Comparison of ENCODE assay signal across 18 cellular contexts in the genomic region with DNA sequence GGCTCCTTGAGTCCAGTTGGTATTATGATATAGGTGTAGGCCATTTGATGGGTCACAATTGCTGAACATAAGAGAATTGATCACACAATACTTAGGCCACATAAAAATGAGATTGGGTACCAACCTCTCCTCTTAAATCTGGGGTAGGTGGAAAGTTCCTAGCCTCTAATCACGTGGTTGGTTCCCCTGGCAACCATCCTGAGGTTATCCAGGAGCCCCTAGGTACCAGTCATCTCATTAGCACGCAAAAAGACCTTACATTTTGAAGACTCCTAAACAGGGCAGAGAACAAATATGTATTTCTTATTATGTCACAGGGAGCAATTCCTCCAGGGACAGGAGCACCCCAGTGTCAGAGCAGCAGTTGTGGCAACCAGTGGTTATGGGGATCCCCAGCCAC. TPM values are rescaled to one million over a fixed set of nuclear protein-coding genes. Genes with fewer than 3 reads are reported as not detected.
DNase-seq lines count a peak whose midpoint lies in the region; ATAC-seq, FAIRE-seq and TF ChIP-seq lines count a peak whose summit lies in the region.
"Had no signal": no experiment of that assay in that cellular context is flagged by ENCODE, and none has a peak within 500 bp of the region (broad histone marks: within the 10 kb centered on the region; RNA-seq: fewer than 3 reads in every experiment).

No MANE protein-coding gene starts in this region.

- H3K27me3 Mint-ChIP-seq in glutamatergic neuron (ENCODE audit: unreplicated experiment) (no peaks in the 10 kb centered on the region), mesothelial cell of epicardium (ENCODE audit: low read depth) (peaks cover 1% of the 10 kb centered on the region)

- H3K4me1 ChIP-seq in small intestine (ENCODE audit: control insufficient read depth in 2 of 2, insufficient read depth in 1 of 2, low read depth in 1 of 2, low read length in 1 of 2), result no peaks in the 10 kb centered on the region

- H3K9me3 ChIP-seq in small intestine (ENCODE audit: control insufficient read depth, low read depth), result no peaks in the 10 kb centered on the region

- no peaks in the 10 kb centered on the region for H3K27me3 ChIP-seq in small intestine (ENCODE audit: control insufficient read depth in 2 of 2, insufficient read depth in 2 of 2, low read length in 2 of 2)

- peak; percentile 12 for DNase-seq in NCI-H2227 (lab: John Stamatoyannopoulos, UW; ENCODE audit: unreplicated experiment)
- no peak for DNase-seq in NCI-H2227 treated with DMSO at 0.1 percent for 48 hours (lab: John Stamatoyannopoulos, UW)
- DNase-seq in NCI-H526 treated with DMSO at 0.1 percent for 48 hours (lab: John Stamatoyannopoulos, UW), result peak; percentile 14
- DNase-seq in glutamatergic neuron, result no peak
- peak; percentile 43 for DNase-seq in small intestine
- DNase-seq in mesothelial cell of epicardium (ENCODE audit: low spot score in 2 of 2, unreplicated experiment in 2 of 2), result no peak
- DNase-seq in left ventricle myocardium superior, result no peak
- DNase-seq: H9, IMR-90, Kasumi-1, NCI-H1105 treated with DMSO at 0.1 percent for 48 hours, NCI-H1694 treated with DMSO at 0.1 percent for 48 hours, NCI-H510A, OCI-M1, RPMI8226 had no signal

- no peaks in the 10 kb centered on the region for H3K36me3 Mint-ChIP-seq in glutamatergic neuron (ENCODE audit: unreplicated experiment)
- no peaks in the 10 kb centered on the region for H3K36me3 Mint-ChIP-seq in mesothelial cell of epicardium

- 8 to 29% (median 23%) methylated on average over 2 of the region's 2 CpGs for WGBS in small intestine, 3 donors

- H3K4me3 Mint-ChIP-seq in glutamatergic neuron (ENCODE audit: unreplicated experiment), result peak overlapping the region; percentile 26
- no peak overlapping the region for H3K4me3 Mint-ChIP-seq in mesothelial cell of epicardium
- H3K4me3 Mint-ChIP-seq: H9 had no signal

- H3K9me3 Mint-ChIP-seq in glutamatergic neuron (ENCODE audit: unreplicated experiment) (no peaks in the 10 kb centered on the region), mesothelial cell of epicardium (no peaks in the 10 kb centered on the region)
- H3K9me3 Mint-ChIP-seq: H9 had no signal

- no peak for FAIRE-seq in small intestine (lab: Jason Lieb, UNC)
- FAIRE-seq: A204.1 had no signal

- no peak for TF ChIP-seq CTCF in glutamatergic neuron (IDR thresholded peaks at IDR 0.05; ENCODE audit: partially characterized antibody, unreplicated experiment)
- no peak for TF ChIP-seq CTCF in mesothelial cell of epicardium (IDR thresholded peaks at IDR 0.05; ENCODE audit: unreplicated experiment)

- H3K4me1 Mint-ChIP-seq in glutamatergic neuron (ENCODE audit: low read depth, unreplicated experiment) (no peaks in the 10 kb centered on the region), mesothelial cell of epicardium (peaks cover 9% of the 10 kb centered on the region)

- intact Hi-C loops in left ventricle myocardium superior (cut with micrococcal nuclease), result no loop called here

- no peaks in the 10 kb centered on the region for H3K36me3 ChIP-seq in small intestine (ENCODE audit: control insufficient read depth in 2 of 2, insufficient read depth in 2 of 2, low read length in 2 of 2)

- H3K27ac Mint-ChIP-seq in glutamatergic neuron (ENCODE audit: unreplicated experiment), result no peak overlapping the region
- no peak overlapping the region for H3K27ac Mint-ChIP-seq in mesothelial cell of epicardium
- H3K27ac Mint-ChIP-seq: H9 had no signal

- H3K27ac ChIP-seq in small intestine (ENCODE audit: low read depth in 1 of 2, low read length in 1 of 2), result no peak overlapping the region
- H3K27ac ChIP-seq: C4-2B had no signal

- no peak for ATAC-seq in GM21619 (IDR thresholded peaks at IDR 0.05; ENCODE audit: unreplicated experiment)
- no peak for ATAC-seq in left ventricle myocardium superior

- no peak overlapping the region for H3K4me3 ChIP-seq in small intestine (ENCODE audit: low read depth in 1 of 2, low read length in 2 of 2)

RNA-seq across cellular contexts. Expression of a gene that starts 12.7 kb away (rescaled TPM):
- total RNA-seq in glutamatergic neuron (ENCODE audit: unreplicated experiment) (61.2 TPM), mesothelial cell of epicardium (28.1 to 32.0 TPM (median 29.1 TPM) in 3 replicates), left ventricle myocardium superior (14.5 TPM)
- 10 to 100 TPM in 1 of 3 donors, 1 to 10 TPM in 2; 4.3 to 12.0 (median 4.5) TPM for polyA plus RNA-seq in small intestine

RNA-seq across cellular contexts. Expression of a gene that starts 13.3 kb away (rescaled TPM):
- total RNA-seq in glutamatergic neuron (ENCODE audit: unreplicated experiment) (0.54 TPM), mesothelial cell of epicardium (0.20 to 0.83 TPM (median 0.22 TPM) in 3 replicates), left ventricle myocardium superior (not detected)
- under 1 TPM in 1 of 3 donors, not detected in 2; 0.09 TPM for polyA plus RNA-seq in small intestine
- total RNA-seq: IMR-90 had no signal

Comparison
In these comparisons a context has a peak if more than half of its experiments do, and no peak if none do; other contexts are left out.
1. DNase-seq: peak in NCI-H2227 (single experiment), NCI-H526 treated with DMSO at 0.1 percent for 48 hours (single experiment) and small intestine (single experiment); none in NCI-H2227 treated with DMSO at 0.1 percent for 48 hours (single experiment), glutamatergic neuron (single experiment), mesothelial cell of epicardium (0 of 2) and left ventricle myocardium superior (single experiment).